In the genomic region with DNA sequence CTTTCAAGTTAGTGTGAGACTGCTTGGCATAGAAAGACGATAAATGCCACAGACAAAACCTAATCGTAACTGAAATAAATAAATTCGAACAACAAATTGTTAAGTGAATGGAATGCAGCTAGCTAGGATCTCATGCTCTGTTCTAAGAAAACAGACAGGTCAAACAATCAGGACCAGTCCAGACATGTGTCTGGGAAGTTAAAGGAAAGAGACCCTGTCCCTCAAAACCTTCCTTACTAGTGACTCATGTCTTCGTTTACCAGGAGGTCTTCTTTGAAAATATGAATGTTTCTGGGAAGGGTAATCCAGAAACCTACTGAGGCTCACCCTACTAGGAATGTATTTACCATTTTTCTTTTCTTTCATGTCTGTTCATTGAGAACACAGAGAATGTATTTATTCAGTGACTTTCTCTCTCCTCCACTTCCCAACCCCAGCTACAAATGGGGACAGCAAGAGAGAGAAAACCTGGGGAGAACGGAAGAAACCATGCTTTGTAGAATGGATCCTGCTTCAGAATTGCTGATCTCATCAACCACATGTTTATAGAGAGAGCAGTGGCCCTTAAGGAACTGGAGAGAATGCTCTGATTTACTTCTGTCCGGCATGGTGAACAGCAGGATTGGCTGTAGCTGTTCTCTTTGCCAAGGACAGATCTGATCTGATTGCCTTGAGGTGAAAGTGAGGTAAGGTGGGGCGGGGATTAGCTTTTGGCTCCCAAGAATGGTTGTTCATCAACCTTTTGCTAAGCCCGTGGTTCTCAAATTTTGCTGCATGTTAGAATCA, we compare ENCODE assay signal across 17 cellular contexts. TPM values are rescaled to one million over a fixed set of nuclear protein-coding genes. Genes with fewer than 3 reads are reported as not detected.
A peak's percentile ranks its signal among the peaks of the same experiment; 100 is the strongest.
DNase-seq lines count a peak whose midpoint lies in the region; ATAC-seq lines count a peak whose summit lies in the region.
"Had no signal": no experiment of that assay in that cellular context is flagged by ENCODE, and none has a peak within 500 bp of the region (broad histone marks: within the 10 kb centered on the region; RNA-seq: fewer than 3 reads in every experiment).

No MANE protein-coding gene starts in this region.

- CTCF ChIA-PET in activated CD4-positive, alpha-beta memory T cell treated with anti-CD3 and anti-CD28 coated beads, Interleukin-2, amount 10 ng/mL, durations not matched to agents 7 days and 5 days (lab: Charles Lee), result no interaction called here

- no peak overlapping the region for H3K4me3 Mint-ChIP-seq in activated CD4-positive, alpha-beta memory T cell treated with anti-CD3 and anti-CD28 coated beads, Interleukin-2, amount 10 ng/mL, durations not matched to agents 7 days and 5 days
- H3K4me3 Mint-ChIP-seq: CD4-positive, CD25-positive, alpha-beta regulatory T cell; stimulated activated naive B cell treated with anti-CD40 and anti-IgM and Interleukin-4, amounts not matched to agents 10 μg/mL and 1 μg/mL and 100 μg/mL, for 72 hours had no signal

- H3K9me3 Mint-ChIP-seq in activated naive CD4-positive, alpha-beta T cell treated with anti-CD3 and anti-CD28 coated beads, Interleukin-2, amount 50 U/mL, for 72 hours, result no peaks in the 10 kb centered on the region
- no peaks in the 10 kb centered on the region for H3K9me3 Mint-ChIP-seq in activated CD4-positive, alpha-beta memory T cell treated with anti-CD3 and anti-CD28 coated beads, Interleukin-2, amount 10 ng/mL, durations not matched to agents 7 days and 5 days
- H3K9me3 Mint-ChIP-seq: stimulated activated naive B cell treated with anti-CD40 and anti-IgM and Interleukin-4, amounts not matched to agents 10 μg/mL and 1 μg/mL and 100 μg/mL, for 72 hours had no signal

- POLR2A ChIA-PET in activated CD4-positive, alpha-beta memory T cell treated with anti-CD3 and anti-CD28 coated beads, Interleukin-2, amount 10 ng/mL, durations not matched to agents 7 days and 5 days (lab: Charles Lee), result no interaction called here

- no peaks in the 10 kb centered on the region for H3K4me1 Mint-ChIP-seq in activated CD4-positive, alpha-beta memory T cell treated with anti-CD3 and anti-CD28 coated beads, Interleukin-2, amount 10 ng/mL, durations not matched to agents 7 days and 5 days
- H3K4me1 Mint-ChIP-seq: CD4-positive, CD25-positive, alpha-beta regulatory T cell; stimulated activated naive B cell treated with anti-CD40 and anti-IgM and Interleukin-4, amounts not matched to agents 10 μg/mL and 1 μg/mL and 100 μg/mL, for 72 hours had no signal

- peak overlapping the region; percentile 70 to 87 for H3K27ac ChIP-seq in esophagus (ENCODE audit: low read depth in 2 of 2, low read length in 1 of 2)
- H3K27ac ChIP-seq in mesodermal cell (ENCODE audit: low read depth, low read length, severe bottlenecking), result peak overlapping the region; percentile 77
- H3K27ac ChIP-seq in urinary bladder (ENCODE audit: low read depth), result peak overlapping the region; percentile 58
- H3K27ac ChIP-seq: adrenal gland had no signal

- H3K9me3 ChIP-seq in esophagus (ENCODE audit: control insufficient read depth in 2 of 2, insufficient read depth in 1 of 2, low read depth in 1 of 2, low read length in 1 of 2) (no peaks in the 10 kb centered on the region), mesodermal cell (ENCODE audit: control insufficient read depth, low read length) (no peaks in the 10 kb centered on the region)
- H3K9me3 ChIP-seq: adrenal gland had no signal

- H3K27me3 Mint-ChIP-seq in activated CD4-positive, alpha-beta memory T cell treated with anti-CD3 and anti-CD28 coated beads, Interleukin-2, amount 10 ng/mL, durations not matched to agents 7 days and 5 days, result peaks cover 6% of the 10 kb centered on the region

- DNase-seq in NCI-H69 (lab: John Stamatoyannopoulos, UW) (peak; percentile 54), Kasumi-1 (lab: John Stamatoyannopoulos, UW) (no peak)
- no peak for DNase-seq in activated naive CD4-positive, alpha-beta T cell treated with anti-CD3 and anti-CD28 coated beads, Interleukin-2, amount 50 U/mL, for 72 hours (ENCODE audit: low spot score in 2 of 2)
- no peak for DNase-seq in activated CD4-positive, alpha-beta memory T cell treated with anti-CD3 and anti-CD28 coated beads, Interleukin-2, amount 10 ng/mL, durations not matched to agents 7 days and 5 days
- DNase-seq: activated CD4-positive, alpha-beta T cell treated with anti-CD3 and anti-CD28 coated beads for 48 hours; activated T-cell treated with anti-CD3 and anti-CD28 coated beads, Interleukin-2, amount 50 U/mL, for 1 hour; adrenal gland; CD4-positive, CD25-positive, alpha-beta regulatory T cell; NCI-H2029 treated with DMSO at 0.1 percent for 48 hours; NCI-H82; retina; stimulated activated naive B cell treated with anti-CD40 and anti-IgM and Interleukin-4, amounts not matched to agents 10 μg/mL and 1 μg/mL and 100 μg/mL, for 72 hours; T-helper 2 cell had no signal

- H3K4me3 ChIP-seq in esophagus (ENCODE audit: low read depth in 1 of 2, low read length in 2 of 2) (no peak overlapping the region), mesodermal cell (ENCODE audit: extremely low read depth, insufficient read depth, low read length, poor library complexity, severe bottlenecking) (no peak overlapping the region), urinary bladder (ENCODE audit: low read depth, low read length) (no peak overlapping the region)
- H3K4me3 ChIP-seq: adrenal gland had no signal

- ATAC-seq in activated naive CD4-positive, alpha-beta T cell treated with anti-CD3 and anti-CD28 coated beads, Interleukin-2, amount 50 U/mL, for 72 hours, result no peak
- ATAC-seq: Right ventricle myocardium inferior; stimulated activated naive B cell treated with anti-CD40 and anti-IgM and Interleukin-4, amounts not matched to agents 10 μg/mL and 1 μg/mL and 100 μg/mL, for 72 hours had no signal

- whole genome bisulfite sequencing in esophagus, 2 donors, result 50% methylated on average over 8 of the region's 8 CpGs
- WGBS in mesodermal cell (ENCODE audit: insufficient coverage in 2 of 2), 2 experiments, result 84 to 97% methylated on average over 4 to 6 of the region's 8 CpGs
- 70% methylated on average over 8 of the region's 8 CpGs for WGBS in urinary bladder

- no peaks in the 10 kb centered on the region for H3K36me3 Mint-ChIP-seq in activated naive CD4-positive, alpha-beta T cell treated with anti-CD3 and anti-CD28 coated beads, Interleukin-2, amount 50 U/mL, for 72 hours
- H3K36me3 Mint-ChIP-seq in activated CD4-positive, alpha-beta memory T cell treated with anti-CD3 and anti-CD28 coated beads, Interleukin-2, amount 10 ng/mL, durations not matched to agents 7 days and 5 days (ENCODE audit: low read depth), result no peaks in the 10 kb centered on the region
- H3K36me3 Mint-ChIP-seq: CD4-positive, CD25-positive, alpha-beta regulatory T cell; stimulated activated naive B cell treated with anti-CD40 and anti-IgM and Interleukin-4, amounts not matched to agents 10 μg/mL and 1 μg/mL and 100 μg/mL, for 72 hours had no signal

- H3K27ac Mint-ChIP-seq in activated naive CD4-positive, alpha-beta T cell treated with anti-CD3 and anti-CD28 coated beads, Interleukin-2, amount 50 U/mL, for 72 hours, result peak overlapping the region in 1 of 2 donors; percentile 6
- no peak overlapping the region for H3K27ac Mint-ChIP-seq in activated CD4-positive, alpha-beta memory T cell treated with anti-CD3 and anti-CD28 coated beads, Interleukin-2, amount 10 ng/mL, durations not matched to agents 7 days and 5 days
- H3K27ac Mint-ChIP-seq: CD4-positive, CD25-positive, alpha-beta regulatory T cell; stimulated activated naive B cell treated with anti-CD40 and anti-IgM and Interleukin-4, amounts not matched to agents 10 μg/mL and 1 μg/mL and 100 μg/mL, for 72 hours had no signal

- H3K36me3 ChIP-seq in esophagus (ENCODE audit: control insufficient read depth in 2 of 2, insufficient read depth in 2 of 2, low read length in 1 of 2) (no peaks in the 10 kb centered on the region), mesodermal cell (ENCODE audit: control insufficient read depth, insufficient read depth, low read length) (no peaks in the 10 kb centered on the region), urinary bladder (ENCODE audit: insufficient read depth) (no peaks in the 10 kb centered on the region)
- H3K36me3 ChIP-seq: adrenal gland had no signal

- no peaks in the 10 kb centered on the region for H3K27me3 ChIP-seq in esophagus (ENCODE audit: control insufficient read depth in 1 of 2, insufficient read depth in 2 of 2, low read length in 2 of 2)
- H3K27me3 ChIP-seq: adrenal gland had no signal

- H3K4me1 ChIP-seq in esophagus (ENCODE audit: control insufficient read depth in 2 of 2, insufficient read depth in 2 of 2, low read length in 1 of 2) (no peaks in the 10 kb centered on the region), mesodermal cell (ENCODE audit: control insufficient read depth, insufficient read depth, low read length, poor library complexity, severe bottlenecking) (peaks cover 26% of the 10 kb centered on the region), urinary bladder (ENCODE audit: insufficient read depth) (no peaks in the 10 kb centered on the region)
- H3K4me1 ChIP-seq: adrenal gland had no signal

RNA-seq across cellular contexts. Expression of gene DHX8, which starts 39.4 kb away (rescaled TPM):
- polyA plus RNA-seq in esophagus (10 to 100 TPM; 18.2 to 21.6 TPM), urinary bladder (37.4 TPM)
- 34.3 TPM for polyA plus RNA-seq in mesodermal cell (2013, experiment 1 of 2)
- polyA plus RNA-seq in mesodermal cell (2013, experiment 2 of 2), result 29.6 TPM
- 30.6 TPM for total RNA-seq in urinary bladder
- total RNA-seq in activated naive CD4-positive, alpha-beta T cell treated with anti-CD3 and anti-CD28 coated beads, Interleukin-2, amount 50 U/mL, for 72 hours, result 10 to 100 TPM; 42.6 to 71.0 TPM
- 10 to 100 TPM; 59.8 to 61.3 TPM for total RNA-seq in activated CD4-positive, alpha-beta memory T cell treated with anti-CD3 and anti-CD28 coated beads, Interleukin-2, amount 10 ng/mL, durations not matched to agents 7 days and 5 days

RNA-seq across cellular contexts. Expression of gene ARL4D, which starts 45.6 kb away (rescaled TPM):
- polyA plus RNA-seq in esophagus, result 10 to 100 TPM; 36.3 to 92.2 TPM
- polyA plus RNA-seq in mesodermal cell (2013, experiment 1 of 2), result 36.6 TPM
- 32.4 TPM for polyA plus RNA-seq in mesodermal cell (2013, experiment 2 of 2)
- total RNA-seq in urinary bladder, result 14.8 TPM
- polyA plus RNA-seq in urinary bladder, result 112 TPM
- 1 to 10 TPM; 2.1 to 3.6 TPM for total RNA-seq in activated naive CD4-positive, alpha-beta T cell treated with anti-CD3 and anti-CD28 coated beads, Interleukin-2, amount 50 U/mL, for 72 hours
- total RNA-seq in activated CD4-positive, alpha-beta memory T cell treated with anti-CD3 and anti-CD28 coated beads, Interleukin-2, amount 10 ng/mL, durations not matched to agents 7 days and 5 days, result 1 to 10 TPM; 5.5 to 6.4 TPM
